8 cellular contexts compared by ENCODE assay signal in the genomic region with DNA sequence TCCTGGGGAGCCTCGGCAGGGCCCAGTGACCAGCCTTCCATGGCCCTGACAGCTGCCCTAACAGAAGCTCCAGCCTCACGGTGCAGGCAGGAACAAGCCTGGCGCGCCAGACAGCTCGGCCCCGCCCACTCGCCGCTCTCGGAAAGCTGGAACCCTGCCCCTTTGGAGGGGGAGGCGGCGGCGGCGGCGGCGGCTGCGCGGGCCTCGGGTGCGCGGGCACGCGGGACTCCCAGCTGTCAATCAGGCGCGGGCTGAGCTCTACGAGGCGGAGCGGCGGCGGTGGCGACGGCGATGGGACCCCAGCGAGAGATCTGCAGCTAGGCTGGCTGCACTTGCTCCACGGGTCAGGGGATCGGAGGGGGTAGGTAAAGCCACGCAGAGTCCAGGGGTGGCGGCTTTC. TPM values are rescaled to one million over a fixed set of nuclear protein-coding genes. Genes with fewer than 3 reads are reported as not detected.
DNase-seq lines count a peak whose midpoint lies in the region; ATAC-seq and TF ChIP-seq lines count a peak whose summit lies in the region.

A gene with protein sequence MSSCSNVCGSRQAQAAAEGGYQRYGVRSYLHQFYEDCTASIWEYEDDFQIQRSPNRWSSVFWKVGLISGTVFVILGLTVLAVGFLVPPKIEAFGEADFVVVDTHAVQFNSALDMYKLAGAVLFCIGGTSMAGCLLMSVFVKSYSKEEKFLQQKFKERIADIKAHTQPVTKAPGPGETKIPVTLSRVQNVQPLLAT (plus strand): TSS at position 236 of the 400 bp plus-strand sequence. CDS start 8,113 bp downstream, outside the sequence.

- H3K27me3 Mint-ChIP-seq in brain (peaks cover 23% of the 10 kb centered on the region), nephron (ENCODE audit: low read depth) (peaks cover 31% of the 10 kb centered on the region)
- H3K27me3 Mint-ChIP-seq in activated T-helper 2 cell treated with anti-CD3 and anti-CD28 coated beads, Interferon-gamma antibody, Interleukin-2, Interleukin-4, amounts not matched to agents 10 μg/mL and 5 μg/mL and 100 μg/mL, durations not matched to agents 14 hours and 24 hours and 36 hours (ENCODE audit: low read depth) = peaks cover 6% of the 10 kb centered on the region

- peak within 1 kb of the TSS; percentile 83 to 91 (median 90) for H3K4me3 Mint-ChIP-seq in brain
- peak within 1 kb of the TSS; percentile 70 to 76 (median 75) for H3K4me3 Mint-ChIP-seq in nephron
- H3K4me3 Mint-ChIP-seq in activated T-helper 2 cell treated with anti-CD3 and anti-CD28 coated beads, Interferon-gamma antibody, Interleukin-2, Interleukin-4, amounts not matched to agents 10 μg/mL and 5 μg/mL and 100 μg/mL, durations not matched to agents 14 hours and 24 hours and 36 hours (ENCODE audit: low read depth) = no peak within 1 kb of the TSS

- peak; percentile 75 for DNase-seq in ELF-1 (ENCODE audit: low read depth, low spot score)
- DNase-seq in NCI-H2081 treated with DMSO at 0.1 percent for 48 hours (lab: John Stamatoyannopoulos, UW) = peak; percentile 39
- DNase-seq in T-helper 1 cell = no peak
- DNase-seq in stimulated activated CD4-positive, alpha-beta T cell treated with anti-CD3 and anti-CD28 coated beads, Interleukin-4, amount 100 ng/mL, for 24 hours = no peak
- no peak for DNase-seq in activated T-helper 2 cell treated with anti-CD3 and anti-CD28 coated beads, Interferon-gamma antibody, Interleukin-2, Interleukin-4, amounts not matched to agents 10 μg/mL and 5 μg/mL and 100 μg/mL, durations not matched to agents 14 hours and 24 hours and 36 hours (ENCODE audit: low spot score)

- H3K9me3 Mint-ChIP-seq in brain (peaks cover 0 to 2% (median 0%) of the 10 kb centered on the region in 5 experiments), nephron (no peaks in the 10 kb centered on the region)
- no peaks in the 10 kb centered on the region for H3K9me3 Mint-ChIP-seq in activated T-helper 2 cell treated with anti-CD3 and anti-CD28 coated beads, Interferon-gamma antibody, Interleukin-2, Interleukin-4, amounts not matched to agents 10 μg/mL and 5 μg/mL and 100 μg/mL, durations not matched to agents 14 hours and 24 hours and 36 hours

- TF ChIP-seq CTCF in brain (conservative IDR thresholded peaks at IDR 0.05) (no peak), nephron (IDR thresholded peaks at IDR 0.05; ENCODE audit: unreplicated experiment in 3 of 3) (no peak)

- intact Hi-C loops in activated T-helper 2 cell treated with anti-CD3 and anti-CD28 coated beads, Interferon-gamma antibody, Interleukin-2, Interleukin-4, amounts not matched to agents 10 μg/mL and 5 μg/mL and 100 μg/mL, durations not matched to agents 14 hours and 24 hours and 36 hours (cut with micrococcal nuclease) = no loop called here

- H3K4me1 Mint-ChIP-seq in brain (peaks cover 30% of the 10 kb centered on the region), nephron (peaks cover 7% of the 10 kb centered on the region)
- H3K4me1 Mint-ChIP-seq in activated T-helper 2 cell treated with anti-CD3 and anti-CD28 coated beads, Interferon-gamma antibody, Interleukin-2, Interleukin-4, amounts not matched to agents 10 μg/mL and 5 μg/mL and 100 μg/mL, durations not matched to agents 14 hours and 24 hours and 36 hours (ENCODE audit: low read depth) = no peaks in the 10 kb centered on the region

- peaks cover 16% of the 10 kb centered on the region for H3K36me3 Mint-ChIP-seq in brain
- no peaks in the 10 kb centered on the region for H3K36me3 Mint-ChIP-seq in nephron (ENCODE audit: low read depth)
- no peaks in the 10 kb centered on the region for H3K36me3 Mint-ChIP-seq in activated T-helper 2 cell treated with anti-CD3 and anti-CD28 coated beads, Interferon-gamma antibody, Interleukin-2, Interleukin-4, amounts not matched to agents 10 μg/mL and 5 μg/mL and 100 μg/mL, durations not matched to agents 14 hours and 24 hours and 36 hours (ENCODE audit: low read depth)

- H3K27ac Mint-ChIP-seq in brain (peak within 1 kb of the TSS in 4 of 5 experiments; percentile 42 to 79 (median 67)), nephron (no peak within 1 kb of the TSS)
- no peak within 1 kb of the TSS for H3K27ac Mint-ChIP-seq in activated T-helper 2 cell treated with anti-CD3 and anti-CD28 coated beads, Interferon-gamma antibody, Interleukin-2, Interleukin-4, amounts not matched to agents 10 μg/mL and 5 μg/mL and 100 μg/mL, durations not matched to agents 14 hours and 24 hours and 36 hours

- no peak for ATAC-seq in HG02588 (IDR thresholded peaks at IDR 0.05; ENCODE audit: unreplicated experiment)

RNA-seq across cellular contexts. Expression of the gene that starts here (rescaled TPM):
- polyA plus RNA-seq in brain (ENCODE audit: insufficient read depth, low read depth, low replicate concordance) = 123 TPM
- total RNA-seq in activated T-helper 2 cell treated with anti-CD3 and anti-CD28 coated beads, Interferon-gamma antibody, Interleukin-2, Interleukin-4, amounts not matched to agents 10 μg/mL and 5 μg/mL and 100 μg/mL, durations not matched to agents 14 hours and 24 hours and 36 hours = not detected in 2 replicates

Comparison
In these comparisons a context has a peak if more than half of its experiments do, and no peak if none do; other contexts are left out.
1. DNase-seq: peak in ELF-1 (single experiment) and NCI-H2081 treated with DMSO at 0.1 percent for 48 hours (single experiment); none in T-helper 1 cell (0 of 5), stimulated activated CD4-positive, alpha-beta T cell treated with anti-CD3 and anti-CD28 coated beads, Interleukin-4, amount 100 ng/mL, for 24 hours (single experiment) and activated T-helper 2 cell treated with anti-CD3 and anti-CD28 coated beads, Interferon-gamma antibody, Interleukin-2, Interleukin-4, amounts not matched to agents 10 μg/mL and 5 μg/mL and 100 μg/mL, durations not matched to agents 14 hours and 24 hours and 36 hours (single experiment).
2. H3K27ac Mint-ChIP-seq: peak in brain (4 of 5); none in nephron (0 of 3) and activated T-helper 2 cell treated with anti-CD3 and anti-CD28 coated beads, Interferon-gamma antibody, Interleukin-2, Interleukin-4, amounts not matched to agents 10 μg/mL and 5 μg/mL and 100 μg/mL, durations not matched to agents 14 hours and 24 hours and 36 hours (single experiment).